In the genomic region with DNA sequence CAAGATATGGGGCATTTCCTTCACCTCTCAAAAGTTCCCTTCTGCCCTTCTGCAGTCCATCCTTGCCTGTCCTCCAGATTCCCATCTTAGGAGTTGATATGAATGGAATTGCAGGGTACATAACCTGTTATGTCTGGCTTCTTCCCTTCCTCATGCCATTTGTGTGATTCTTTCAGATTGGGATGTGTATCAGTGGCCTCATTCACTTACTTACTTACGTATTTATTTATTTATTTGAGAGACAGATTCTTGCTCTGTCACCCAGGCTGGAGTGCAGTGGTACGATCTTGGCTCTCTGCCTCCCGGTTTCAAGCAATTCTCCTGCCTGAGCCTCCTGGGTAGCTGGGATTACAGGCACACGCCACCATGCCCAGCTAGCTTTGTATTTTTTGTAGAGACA, we compare ENCODE assay signal across 13 cellular contexts. TPM values are rescaled to one million over a fixed set of nuclear protein-coding genes. Genes with fewer than 3 reads are reported as not detected.
DNase-seq lines count a peak whose midpoint lies in the region; TF ChIP-seq lines count a peak whose summit lies in the region.
"Had no signal": no experiment of that assay in that cellular context is flagged by ENCODE, and none has a peak within 500 bp of the region (broad histone marks: within the 10 kb centered on the region; RNA-seq: fewer than 3 reads in every experiment).

No MANE protein-coding gene starts in this region.

- no peaks in the 10 kb centered on the region for H3K36me3 ChIP-seq in BLaER1 treated with 17β-estradiol and CSF1 and Interleukin-3, amounts not matched to agents 10 nM and 100 nM
- H3K36me3 ChIP-seq in HEK293 (ENCODE audit: control insufficient read depth in 2 of 2, insufficient read depth in 1 of 2, low read length in 2 of 2) (no peaks in the 10 kb centered on the region), uterus (no peaks in the 10 kb centered on the region)
- H3K36me3 ChIP-seq: HAP-1 had no signal

- no peak for TF ChIP-seq POLR2A in uterus (IDR thresholded peaks at IDR 0.05)

- in situ Hi-C loops in GM13977 (cut with MboI; ENCODE audit: low pct_unique_long_range_greater_than_20kb, low sequenced_read_pairs, unreplicated experiment): no loop called here

- no peak overlapping the region for H3K9ac ChIP-seq in BLaER1 treated with 17β-estradiol and CSF1 and Interleukin-3, amounts not matched to agents 10 nM and 100 nM

- CTCF ChIA-PET in HEK293 (lab: Yijun Ruan, JAX): no interaction called here

- peaks cover 23 to 81% (median 54%) of the 10 kb centered on the region in 10 experiments for H3K4me1 ChIP-seq in BLaER1 treated with 17β-estradiol and CSF1 and Interleukin-3, amounts not matched to agents 10 nM and 100 nM
- H3K4me1 ChIP-seq in HEK293 (ENCODE audit: control insufficient read depth, insufficient read depth, low read length) (no peaks in the 10 kb centered on the region), uterus (no peaks in the 10 kb centered on the region)
- H3K4me1 ChIP-seq: HAP-1 had no signal

- intact Hi-C loops in uterus (cut with DNase I; ENCODE audit: low total_unique reads): no loop called here

- H3K4me2 ChIP-seq in BLaER1 treated with 17β-estradiol and CSF1 and Interleukin-3, amounts not matched to agents 10 nM and 100 nM: peak overlapping the region in 7 of 11 experiments; percentile 7 to 49 (median 34); a peak in 9 of 22 replicates

- H3K4me3 ChIP-seq in BLaER1 treated with 17β-estradiol and CSF1 and Interleukin-3, amounts not matched to agents 10 nM and 100 nM: no peak overlapping the region
- no peak overlapping the region for H3K4me3 ChIP-seq in HEK293 (ENCODE audit: low read depth, low read length)
- no peak overlapping the region for H3K4me3 ChIP-seq in epithelial cell of esophagus (ENCODE audit: low read length)
- no peak overlapping the region for H3K4me3 ChIP-seq in uterus
- H3K4me3 ChIP-seq: GM12878, HAP-1 had no signal

- no peak for TF ChIP-seq CTCF in HEK293 (tag by site-specific recombination; IDR thresholded peaks at IDR 0.05)
- no peak for TF ChIP-seq CTCF in epithelial cell of esophagus (IDR thresholded peaks at IDR 0.05; ENCODE audit: insufficient read depth, low read depth, low read length, missing control alignments)
- no peak for TF ChIP-seq CTCF in uterus (IDR thresholded peaks at IDR 0.05)
- no peak for TF ChIP-seq CTCF in GM13977 (IDR thresholded peaks at IDR 0.05; ENCODE audit: extremely low read depth, insufficient read depth, missing control alignments)

- POLR2A ChIA-PET in HEK293 (lab: Yijun Ruan, JAX): no interaction called here

- H3K27ac ChIP-seq in BLaER1 treated with 17β-estradiol and CSF1 and Interleukin-3, amounts not matched to agents 10 nM and 100 nM: peak overlapping the region in 2 of 11 experiments; percentile 12 to 35; a peak in 2 of 22 replicates
- H3K27ac ChIP-seq in HEK293 (ENCODE audit: extremely low read depth, low read depth, low read length) (no peak overlapping the region), uterus (no peak overlapping the region)

- H4K20me1 ChIP-seq in BLaER1 treated with 17β-estradiol and CSF1 and Interleukin-3, amounts not matched to agents 10 nM and 100 nM: no peaks in the 10 kb centered on the region

- no peaks in the 10 kb centered on the region for H3K27me3 ChIP-seq in BLaER1 treated with 17β-estradiol and CSF1 and Interleukin-3, amounts not matched to agents 10 nM and 100 nM
- H3K27me3 ChIP-seq in uterus: no peaks in the 10 kb centered on the region

- H3K9me3 ChIP-seq in BLaER1 treated with 17β-estradiol and CSF1 and Interleukin-3, amounts not matched to agents 10 nM and 100 nM (replicated peaks in 1 of 11): no peaks in the 10 kb centered on the region
- H3K9me3 ChIP-seq in HEK293 (ENCODE audit: control insufficient read depth, insufficient read depth, low read depth, low read length) (no peaks in the 10 kb centered on the region), uterus (no peaks in the 10 kb centered on the region)
- H3K9me3 ChIP-seq: HAP-1 had no signal

- DNase-seq in epithelial cell of esophagus (ENCODE audit: low read depth) (peak; percentile 35), uterus (no peak), KG1 (lab: John Stamatoyannopoulos, UW) (no peak), GM13977 (ENCODE audit: low spot score) (no peak), ureter (ENCODE audit: low spot score) (no peak)
- DNase-seq: AML-193; CD4-positive, alpha-beta memory T cell; DMS153; DMS79 had no signal

TF ChIP-seq in HEK293, 187 proteins besides CTCF, POLR2A, EP300 and RAD21:
- TF ChIP-seq, protein P1, sequence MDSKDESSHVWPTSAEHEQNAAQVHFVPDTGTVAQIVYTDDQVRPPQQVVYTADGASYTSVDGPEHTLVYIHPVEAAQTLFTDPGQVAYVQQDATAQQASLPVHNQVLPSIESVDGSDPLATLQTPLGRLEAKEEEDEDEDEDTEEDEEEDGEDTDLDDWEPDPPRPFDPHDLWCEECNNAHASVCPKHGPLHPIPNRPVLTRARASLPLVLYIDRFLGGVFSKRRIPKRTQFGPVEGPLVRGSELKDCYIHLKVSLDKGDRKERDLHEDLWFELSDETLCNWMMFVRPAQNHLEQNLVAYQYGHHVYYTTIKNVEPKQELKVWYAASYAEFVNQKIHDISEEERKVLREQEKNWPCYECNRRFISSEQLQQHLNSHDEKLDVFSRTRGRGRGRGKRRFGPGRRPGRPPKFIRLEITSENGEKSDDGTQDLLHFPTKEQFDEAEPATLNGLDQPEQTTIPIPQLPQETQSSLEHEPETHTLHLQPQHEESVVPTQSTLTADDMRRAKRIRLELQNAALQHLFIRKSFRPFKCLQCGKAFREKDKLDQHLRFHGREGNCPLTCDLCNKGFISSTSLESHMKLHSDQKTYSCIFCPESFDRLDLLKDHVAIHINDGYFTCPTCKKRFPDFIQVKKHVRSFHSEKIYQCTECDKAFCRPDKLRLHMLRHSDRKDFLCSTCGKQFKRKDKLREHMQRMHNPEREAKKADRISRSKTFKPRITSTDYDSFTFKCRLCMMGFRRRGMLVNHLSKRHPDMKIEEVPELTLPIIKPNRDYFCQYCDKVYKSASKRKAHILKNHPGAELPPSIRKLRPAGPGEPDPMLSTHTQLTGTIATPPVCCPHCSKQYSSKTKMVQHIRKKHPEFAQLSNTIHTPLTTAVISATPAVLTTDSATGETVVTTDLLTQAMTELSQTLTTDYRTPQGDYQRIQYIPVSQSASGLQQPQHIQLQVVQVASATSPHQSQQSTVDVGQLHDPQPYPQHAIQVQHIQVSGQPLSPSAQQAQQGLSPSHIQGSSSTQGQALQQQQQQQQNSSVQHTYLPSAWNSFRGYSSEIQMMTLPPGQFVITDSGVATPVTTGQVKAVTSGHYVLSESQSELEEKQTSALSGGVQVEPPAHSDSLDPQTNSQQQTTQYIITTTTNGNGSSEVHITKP (tag by site-specific recombination; IDR thresholded peaks at IDR 0.05): peak; percentile 73; the same call in 1 of the 2 replicates
- TF ChIP-seq ZNF626 (tag by site-specific recombination; IDR thresholded peaks at IDR 0.05): no peak
TF ChIP-seq in HEK293: peak in this region for 1.

RNA-seq across cellular contexts. Expression of gene TMEM94, which starts 6.2 kb away (rescaled TPM):
- total RNA-seq in uterus (10 to 100 TPM in 2 of 4 donors, 1 to 10 TPM in 2; 3.8 to 91.2 (median 26.0) TPM), ureter (73.2 TPM)

RNA-seq across cellular contexts. Expression of gene GRB2, which starts 44.8 kb away (rescaled TPM):
- total RNA-seq in uterus (100 to 1,000 TPM in 1 of 4 donors, 10 to 100 TPM in 3; 51.5 to 127 (median 78.1) TPM), ureter (79.0 TPM)
